ENCODE assay signal across 10 cellular contexts in the genomic region with DNA sequence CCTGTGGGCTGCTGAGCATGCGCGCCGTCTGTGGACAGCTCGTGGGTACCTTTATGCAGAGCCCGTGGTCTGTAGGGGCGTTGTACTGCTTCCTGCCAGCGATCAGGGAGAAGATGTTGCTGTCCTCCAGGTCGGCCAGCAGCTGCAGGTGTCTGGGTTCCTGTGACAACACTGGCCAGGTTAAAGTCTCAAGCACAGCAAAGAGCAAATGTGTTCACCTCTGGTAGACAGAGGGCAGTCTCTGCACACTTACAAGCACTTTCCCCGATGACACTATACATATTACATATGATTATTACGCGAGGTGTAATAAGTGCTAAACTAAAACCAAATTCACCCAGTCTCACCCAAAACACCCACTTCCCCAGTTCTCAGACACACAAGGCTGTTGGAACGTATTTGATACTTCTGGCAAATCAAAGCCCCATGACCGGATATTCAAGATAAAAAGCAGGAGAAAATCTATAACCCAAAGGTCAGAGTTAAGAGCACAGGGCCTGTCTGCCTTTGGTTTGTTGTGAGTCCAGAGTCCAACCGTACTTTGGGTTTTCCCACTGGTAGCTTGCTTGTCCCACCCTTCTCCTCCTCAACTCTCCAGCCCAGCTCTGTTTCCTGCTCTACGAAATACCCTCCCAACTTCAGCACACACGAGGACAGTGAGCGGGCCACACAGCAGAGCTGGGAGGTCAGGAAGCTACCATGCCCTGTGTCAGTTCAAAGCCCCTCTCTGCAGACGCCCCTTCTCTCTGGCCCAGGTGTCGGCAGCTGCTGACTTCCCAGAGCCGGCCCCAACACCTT.
A peak's percentile ranks its signal among the peaks of the same experiment; 100 is the strongest.
DNase-seq lines count a peak whose midpoint lies in the region; TF ChIP-seq lines count a peak whose summit lies in the region.
"Had no signal": no experiment of that assay in that cellular context is flagged by ENCODE, and none has a peak within 500 bp of the region (broad histone marks: within the 10 kb centered on the region; RNA-seq: fewer than 3 reads in every experiment).

No MANE protein-coding gene starts in this region.

- H3K4me3 ChIP-seq in choroid plexus epithelial cell (ENCODE audit: low read depth, low read length) (no peak overlapping the region), mucosa of stomach (ENCODE audit: low read length) (no peak overlapping the region)
- H3K4me3 ChIP-seq: prostate gland, stomach had no signal

- no peaks in the 10 kb centered on the region for H3K9me3 ChIP-seq in mucosa of stomach (ENCODE audit: control insufficient read depth, low read length)
- H3K9me3 ChIP-seq: prostate gland, stomach had no signal

- H3K27me3 ChIP-seq in mucosa of stomach (ENCODE audit: control insufficient read depth, insufficient read depth, low read length): no peaks in the 10 kb centered on the region
- H3K27me3 ChIP-seq: stomach had no signal

- no peaks in the 10 kb centered on the region for H3K36me3 ChIP-seq in mucosa of stomach (ENCODE audit: control insufficient read depth, insufficient read depth, low read length)

- peak overlapping the region; percentile 20 for H3K9ac ChIP-seq in mucosa of stomach (ENCODE audit: low read length)

- TF ChIP-seq CTCF in choroid plexus epithelial cell (conservative IDR thresholded peaks at IDR 0.05; ENCODE audit: low read depth, low read length): peak; percentile 40

- peaks cover 52% of the 10 kb centered on the region for H3K4me1 ChIP-seq in mucosa of stomach (ENCODE audit: control insufficient read depth, insufficient read depth, low read length)
- H3K4me1 ChIP-seq: prostate gland had no signal

- peak; percentile 45 for DNase-seq in DMS53 treated with DMSO at 0.1 percent for 48 hours (lab: John Stamatoyannopoulos, UW; ENCODE audit: unreplicated experiment)
- DNase-seq in NAMALWA (ENCODE audit: low spot score): peak; percentile 16
- DNase-seq in choroid plexus epithelial cell (ENCODE audit: low read depth): no peak
- no peak for DNase-seq in SHP77 (lab: John Stamatoyannopoulos, UW)
- no peak for DNase-seq in DMS79 treated with DMSO at 0.1 percent for 48 hours (lab: John Stamatoyannopoulos, UW)
- no peak for DNase-seq in glomerular visceral epithelial cell (ENCODE audit: extremely low spot score)
- no peak for DNase-seq in C1 segment of cervical spinal cord (lab: John Stamatoyannopoulos, UW)
- DNase-seq: stomach had no signal

Comparison
In these comparisons a context has a peak if more than half of its experiments do, and no peak if none do; other contexts are left out.
1. DNase-seq: peak in DMS53 treated with DMSO at 0.1 percent for 48 hours (single experiment) and NAMALWA (single experiment); none in choroid plexus epithelial cell (single experiment), SHP77 (0 of 2), DMS79 treated with DMSO at 0.1 percent for 48 hours (single experiment), glomerular visceral epithelial cell (single experiment) and C1 segment of cervical spinal cord (0 of 14).